In the genomic region with DNA sequence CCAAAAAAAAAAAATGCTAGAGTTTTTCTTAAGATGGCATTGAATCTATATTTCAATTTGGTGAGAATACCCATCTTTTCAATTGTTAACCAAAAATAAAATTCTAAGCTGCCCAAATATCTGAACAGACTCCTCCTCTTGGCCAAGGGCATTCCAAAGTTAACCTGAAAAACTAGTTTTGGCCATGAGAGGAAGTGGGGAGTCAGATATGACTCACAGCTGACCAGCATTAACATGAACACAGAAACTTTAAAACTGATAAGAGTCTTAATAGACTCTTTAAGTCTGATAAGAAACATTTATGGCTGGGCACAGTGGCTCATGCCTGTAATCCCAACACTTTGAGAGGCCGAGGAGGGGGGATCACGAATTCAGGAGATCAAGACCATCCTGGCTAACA, we compare ENCODE assay signal across 25 cellular contexts.
DNase-seq lines count a peak whose midpoint lies in the region; ATAC-seq and TF ChIP-seq lines count a peak whose summit lies in the region.
"Had no signal": no experiment of that assay in that cellular context is flagged by ENCODE, and none has a peak within 500 bp of the region (broad histone marks: within the 10 kb centered on the region; RNA-seq: fewer than 3 reads in every experiment).

No MANE protein-coding gene starts in this region.

- no peak overlapping the region for H3K27ac ChIP-seq in gastrocnemius medialis
- H3K27ac ChIP-seq in CD4-positive, alpha-beta T cell (ENCODE audit: low read depth, low read length), result no peak overlapping the region
- H3K27ac ChIP-seq: colonic mucosa, HL-60, KMS-11 had no signal

- no peaks in the 10 kb centered on the region for H3K27me3 ChIP-seq in gastrocnemius medialis
- no peaks in the 10 kb centered on the region for H3K27me3 ChIP-seq in CD4-positive, alpha-beta T cell (ENCODE audit: control insufficient read depth, insufficient read depth, low read length)
- H3K27me3 ChIP-seq: colonic mucosa had no signal

- no peak overlapping the region for H3K4me3 Mint-ChIP-seq in CD4-positive, alpha-beta T cell
- H3K4me3 Mint-ChIP-seq: activated CD8-positive, alpha-beta T cell treated with anti-CD3 and anti-CD28 coated beads, Interleukin-2, amount 10 ng/mL, durations not matched to agents 7 days and 5 days; activated T-cell treated with anti-CD3 and anti-CD28 coated beads, Interleukin-2, amount 50 U/mL, for 72 hours; CD8-positive, alpha-beta T cell; stimulated activated naive CD8-positive, alpha-beta T cell treated with anti-CD3 and anti-CD28 coated beads, Interleukin-15, amount 100 ng/mL, for 72 hours; T-cell; WTC11 had no signal

- H3K9me3 Mint-ChIP-seq in CD4-positive, alpha-beta T cell, result peaks cover 13% of the 10 kb centered on the region

- no peaks in the 10 kb centered on the region for H3K27me3 Mint-ChIP-seq in CD4-positive, alpha-beta T cell
- H3K27me3 Mint-ChIP-seq: stimulated activated naive CD8-positive, alpha-beta T cell treated with anti-CD3 and anti-CD28 coated beads, Interleukin-15, amount 100 ng/mL, for 72 hours; T-cell had no signal

- H3K4me1 ChIP-seq in gastrocnemius medialis, result no peaks in the 10 kb centered on the region
- H3K4me1 ChIP-seq: colonic mucosa, HAP-1 had no signal

- intact Hi-C loops in gastrocnemius medialis (cut with DNase I; ENCODE audit: low total_unique reads), result no loop called here
- intact Hi-C loops in CD4-positive, alpha-beta T cell (cut with DNase I, micrococcal nuclease), result no loop called here

- in situ Hi-C loops in gastrocnemius medialis (cut with MboI; ENCODE audit: low sequenced_read_pairs in 4 of 4), result no loop called here

- H3K27ac Mint-ChIP-seq in CD4-positive, alpha-beta T cell, result no peak overlapping the region
- H3K27ac Mint-ChIP-seq: activated CD8-positive, alpha-beta T cell treated with anti-CD3 and anti-CD28 coated beads, Interleukin-2, amount 10 ng/mL, durations not matched to agents 7 days and 5 days; activated naive CD4-positive, alpha-beta T cell treated with anti-CD3 and anti-CD28 coated beads, Interleukin-2, amount 50 U/mL, for 72 hours; activated T-cell treated with anti-CD3 and anti-CD28 coated beads, Interleukin-2, amount 50 U/mL, for 72 hours; CD8-positive, alpha-beta T cell; stimulated activated naive CD8-positive, alpha-beta T cell treated with anti-CD3 and anti-CD28 coated beads, Interleukin-15, amount 100 ng/mL, for 72 hours; T-cell; WTC11 had no signal

- H3K4me3 ChIP-seq in gastrocnemius medialis, result no peak overlapping the region
- H3K4me3 ChIP-seq: colonic mucosa, HAP-1 had no signal

- DNase-seq in ELF-1 (ENCODE audit: low read depth, low spot score) (peak; percentile 14), M059J (ENCODE audit: low read depth) (peak; percentile 13), islet precursor cell (peak; percentile 63), gastrocnemius medialis (no peak), GM03348 (ENCODE audit: low spot score) (no peak), NCI-H2029 (lab: John Stamatoyannopoulos, UW) (no peak)
- DNase-seq in CD4-positive, alpha-beta T cell, result no peak
- DNase-seq: ACHN; activated CD8-positive, alpha-beta T cell treated with anti-CD3 and anti-CD28 coated beads, Interleukin-2, amount 10 ng/mL, durations not matched to agents 7 days and 5 days; activated T-cell treated with anti-CD3 and anti-CD28 coated beads, Interleukin-2, amount 50 U/mL, for 72 hours; CD8-positive, alpha-beta T cell; colonic mucosa; NCI-H1417 treated with DMSO at 0.1 percent for 48 hours; NK-92 treated with Interleukin-12 subunit alpha and Interleukin-12 subunit beta, amount 100 ng/mL, for 24 hours; Right ventricle myocardium superior; stimulated activated naive CD8-positive, alpha-beta T cell treated with anti-CD3 and anti-CD28 coated beads, Interleukin-15, amount 100 ng/mL, for 72 hours; T-cell had no signal

- H3K36me3 Mint-ChIP-seq in CD4-positive, alpha-beta T cell (ENCODE audit: low read depth), result no peaks in the 10 kb centered on the region
- H3K36me3 Mint-ChIP-seq: activated naive CD4-positive, alpha-beta T cell treated with anti-CD3 and anti-CD28 coated beads, Interleukin-2, amount 50 U/mL, for 72 hours; CD8-positive, alpha-beta T cell; T-cell had no signal

- no peaks in the 10 kb centered on the region for H3K36me3 ChIP-seq in gastrocnemius medialis
- H3K36me3 ChIP-seq: colonic mucosa, HAP-1 had no signal

- H3K9me3 ChIP-seq in gastrocnemius medialis, result peaks cover 0 to 5% (median 4%) of the 10 kb centered on the region in 3 donors
- H3K9me3 ChIP-seq in CD4-positive, alpha-beta T cell (ENCODE audit: control insufficient read depth, low read length), result peaks cover 14% of the 10 kb centered on the region
- H3K9me3 ChIP-seq: colonic mucosa, HAP-1 had no signal

- CTCF ChIA-PET in CD4-positive, alpha-beta T cell (lab: Charles Lee), result no interaction called here

- ATAC-seq in HG02610 (IDR thresholded peaks at IDR 0.05; ENCODE audit: unreplicated experiment), result peak; percentile 46
- no peak for ATAC-seq in gastrocnemius medialis
- no peak for ATAC-seq in CD4-positive, alpha-beta T cell (ENCODE audit: poor library complexity)
- ATAC-seq: activated CD8-positive, alpha-beta T cell treated with anti-CD3 and anti-CD28 coated beads, Interleukin-2, amount 10 ng/mL, durations not matched to agents 7 days and 5 days; activated naive CD4-positive, alpha-beta T cell treated with anti-CD3 and anti-CD28 coated beads, Interleukin-2, amount 50 U/mL, for 72 hours; activated T-cell treated with anti-CD3 and anti-CD28 coated beads, Interleukin-2, amount 50 U/mL, for 72 hours; CD8-positive, alpha-beta T cell; left lobe of liver; sciatic nerve; stimulated activated naive CD8-positive, alpha-beta T cell treated with anti-CD3 and anti-CD28 coated beads, Interleukin-15, amount 100 ng/mL, for 72 hours; T-cell; WTC11 had no signal

- TF ChIP-seq POLR2A in gastrocnemius medialis (IDR thresholded peaks at IDR 0.05), result no peak

- H3K4me1 Mint-ChIP-seq in CD4-positive, alpha-beta T cell (ENCODE audit: low read depth), result no peaks in the 10 kb centered on the region
- H3K4me1 Mint-ChIP-seq: stimulated activated naive CD8-positive, alpha-beta T cell treated with anti-CD3 and anti-CD28 coated beads, Interleukin-15, amount 100 ng/mL, for 72 hours; T-cell; WTC11 had no signal

- POLR2A ChIA-PET in CD4-positive, alpha-beta T cell (lab: Charles Lee), result no interaction called here

- no peak for TF ChIP-seq CTCF in gastrocnemius medialis (IDR thresholded peaks at IDR 0.05 in 4 of 5, conservative IDR thresholded peaks at IDR 0.05 in 1 of 5)
- no peak for TF ChIP-seq CTCF in CD4-positive, alpha-beta T cell (IDR thresholded peaks at IDR 0.05)

Comparison
In these comparisons a context has a peak if more than half of its experiments do, and no peak if none do; other contexts are left out.
1. DNase-seq: peak in ELF-1 (single experiment), M059J (single experiment) and islet precursor cell (single experiment); none in gastrocnemius medialis (0 of 2), GM03348 (single experiment), CD4-positive, alpha-beta T cell (0 of 10) and NCI-H2029 (single experiment).